Comparison of ENCODE assay signal across 17 cellular contexts in genomic region chr5:56303511-56303910, GRCh38.
"Had no signal": no experiment of that assay in that cellular context is flagged by ENCODE, and none has a peak within 500 bp of the region (broad histone marks: within the 10 kb centered on the region; RNA-seq: fewer than 3 reads in every experiment).

No MANE protein-coding gene starts in this region.

- H3K4me1 ChIP-seq: left lung had no signal

- H3K4me3 ChIP-seq: left lung, ovary, testis had no signal

- DNase-seq: activated CD4-positive, alpha-beta T cell treated with anti-CD3 and anti-CD28 coated beads, Interleukin-2, amount 50 U/mL, for 48 hours; activated CD4-positive, CD25-positive, alpha-beta regulatory T cell treated with anti-CD3 and anti-CD28 coated beads, Interleukin-2, amount 50 U/mL, for 72 hours; activated CD8-positive, alpha-beta memory T cell treated with anti-CD3 and anti-CD28 coated beads, Interleukin-2, amount 10 ng/mL, durations not matched to agents 7 days and 5 days; activated effector memory CD4-positive, alpha-beta T cell treated with anti-CD3 and anti-CD28 coated beads, Interleukin-2, amount 50 U/mL, for 16 hours; activated T-cell treated with anti-CD3 and anti-CD28 coated beads, Interleukin-2, amount 50 U/mL, for 4 hours; anterior cingulate cortex; left lung; ovary; stimulated activated CD4-positive, alpha-beta T cell treated with anti-CD3 and anti-CD28 coated beads, Interleukin-12 subunit alpha, Interleukin-12 subunit beta, amount 100 ng/mL, for 4 hours; T-helper 2 cell; testis had no signal

- H3K9me3 ChIP-seq: ovary, testis had no signal

- H3K27ac Mint-ChIP-seq: activated CD8-positive, alpha-beta memory T cell treated with anti-CD3 and anti-CD28 coated beads, Interleukin-2, amount 10 ng/mL, durations not matched to agents 7 days and 5 days; activated naive CD8-positive, alpha-beta T cell; stimulated activated naive CD8-positive, alpha-beta T cell treated with anti-CD3 and anti-CD28 coated beads, Interleukin-15, Interleukin-2, amounts not matched to agents 100 ng/mL and 50 ng/mL, for 24 hours had no signal

- H3K27me3 Mint-ChIP-seq: activated CD8-positive, alpha-beta memory T cell treated with anti-CD3 and anti-CD28 coated beads, Interleukin-2, amount 10 ng/mL, durations not matched to agents 7 days and 5 days; activated naive CD8-positive, alpha-beta T cell; stimulated activated naive CD8-positive, alpha-beta T cell treated with anti-CD3 and anti-CD28 coated beads, Interleukin-15, Interleukin-2, amounts not matched to agents 100 ng/mL and 50 ng/mL, for 24 hours had no signal

- H3K4me1 Mint-ChIP-seq: activated CD8-positive, alpha-beta memory T cell treated with anti-CD3 and anti-CD28 coated beads, Interleukin-2, amount 10 ng/mL, durations not matched to agents 7 days and 5 days had no signal

- H3K27ac ChIP-seq: left lung, ovary, testis had no signal

- H3K27me3 ChIP-seq: left lung, ovary, testis had no signal

- ATAC-seq: activated CD8-positive, alpha-beta memory T cell treated with anti-CD3 and anti-CD28 coated beads, Interleukin-2, amount 10 ng/mL, durations not matched to agents 7 days and 5 days; activated T-cell treated with anti-CD3 and anti-CD28 coated beads, Interleukin-2, amount 50 U/mL, for 4 hours; left lung had no signal

- FAIRE-seq: colon, keratinocyte, TTC549 had no signal

- H3K4me3 Mint-ChIP-seq: activated CD8-positive, alpha-beta memory T cell treated with anti-CD3 and anti-CD28 coated beads, Interleukin-2, amount 10 ng/mL, durations not matched to agents 7 days and 5 days; activated naive CD8-positive, alpha-beta T cell; activated T-cell treated with anti-CD3 and anti-CD28 coated beads, Interleukin-2, amount 50 U/mL, for 4 hours; neural crest cell; stimulated activated naive CD8-positive, alpha-beta T cell treated with anti-CD3 and anti-CD28 coated beads, Interleukin-15, Interleukin-2, amounts not matched to agents 100 ng/mL and 50 ng/mL, for 24 hours had no signal

- H3K36me3 ChIP-seq: left lung, ovary had no signal
